ENCODE assay signal across 21 cellular contexts in genomic region chr11:77884829-77885190, GRCh38.
DNase-seq lines count a peak whose midpoint lies in the region; ATAC-seq and TF ChIP-seq lines count a peak whose summit lies in the region.
"Had no signal": no experiment of that assay in that cellular context is flagged by ENCODE, and none has a peak within 500 bp of the region (broad histone marks: within the 10 kb centered on the region; RNA-seq: fewer than 3 reads in every experiment).

No MANE protein-coding gene starts in this region.

- peak overlapping the region; percentile 25; the same call in 1 of the 2 replicates for H2BK20ac ChIP-seq in IMR-90 (ENCODE audit: low read depth, low read length)

- H3K27me3 ChIP-seq in mammary epithelial cell (ENCODE audit: insufficient read depth, low read length): no peaks in the 10 kb centered on the region
- H3K27me3 ChIP-seq in IMR-90 (ENCODE audit: control insufficient read depth, insufficient read depth, low read length): no peaks in the 10 kb centered on the region
- H3K27me3 ChIP-seq in right lobe of liver: no peaks in the 10 kb centered on the region
- H3K27me3 ChIP-seq: BLaER1 treated with 17β-estradiol and CSF1 and Interleukin-3, amounts not matched to agents 10 nM and 100 nM had no signal

- TF ChIP-seq POLR2A in IMR-90 (IDR thresholded peaks at IDR 0.05; ENCODE audit: low read depth, low read length): no peak
- no peak for TF ChIP-seq POLR2A in right lobe of liver (IDR thresholded peaks at IDR 0.05)

- H3K27me3 Mint-ChIP-seq in MCF 10A (ENCODE audit: insufficient read depth, unreplicated experiment) (no peaks in the 10 kb centered on the region), endothelial cell (ENCODE audit: unreplicated experiment) (peaks cover 9% of the 10 kb centered on the region)
- H3K27me3 Mint-ChIP-seq: CD4-positive, alpha-beta T cell had no signal

- peak overlapping the region in 1 of 2 experiments; percentile 39; a peak in 1 of 4 replicates for H4K8ac ChIP-seq in IMR-90 (ENCODE audit: low read depth in 2 of 2, low read length in 2 of 2)

- H3K14ac ChIP-seq in IMR-90 (replicated peaks; ENCODE audit: low read depth, low read length): 0 out of 2 replicates have a peak overlapping the region, but pooled peaks have one; percentile 10

- H4K91ac ChIP-seq in IMR-90 (ENCODE audit: insufficient read depth, low read depth, low read length): no peak overlapping the region

- H2BK120ac ChIP-seq in IMR-90 (ENCODE audit: low read depth, low read length): peak overlapping the region; percentile 41; the same call in 1 of the 2 replicates

- H2AFZ ChIP-seq in mammary epithelial cell (ENCODE audit: low read depth, low read length) (no peak overlapping the region), IMR-90 (replicated peaks; ENCODE audit: low read length, poor library complexity) (no peak overlapping the region)

- H2AK9ac ChIP-seq in IMR-90 (replicated peaks; ENCODE audit: low read depth, low read length, poor library complexity): no peak overlapping the region

- H3K36me3 ChIP-seq in mammary epithelial cell (ENCODE audit: insufficient read depth, low read length): peaks cover 2% of the 10 kb centered on the region
- H3K36me3 ChIP-seq in IMR-90 (ENCODE audit: control insufficient read depth, insufficient read depth, low read length): peaks cover 12% of the 10 kb centered on the region
- peaks cover 0 to 15% (median 7%) of the 10 kb centered on the region in 4 donors for H3K36me3 ChIP-seq in right lobe of liver

- peaks cover 38% of the 10 kb centered on the region for H3K36me3 Mint-ChIP-seq in MCF 10A (ENCODE audit: insufficient read depth, unreplicated experiment)
- peaks cover 23% of the 10 kb centered on the region for H3K36me3 Mint-ChIP-seq in endothelial cell (ENCODE audit: low read depth, unreplicated experiment)

- no peak overlapping the region for H4K5ac ChIP-seq in IMR-90 (ENCODE audit: low read depth, low read length)

- H4K20me1 ChIP-seq in mammary epithelial cell (ENCODE audit: insufficient read depth, low read length) (no peaks in the 10 kb centered on the region), IMR-90 (ENCODE audit: insufficient read depth, low read length) (peaks cover 5% of the 10 kb centered on the region; the same call in 1 of the 2 replicates)

- H3K56ac ChIP-seq in IMR-90 (ENCODE audit: extremely low read depth, insufficient read depth, low read length): no peak overlapping the region

- H3K27ac Mint-ChIP-seq in MCF 10A (ENCODE audit: low read depth, unreplicated experiment) (peak overlapping the region; percentile 27), endothelial cell (ENCODE audit: unreplicated experiment) (no peak overlapping the region)
- H3K27ac Mint-ChIP-seq: CD4-positive, alpha-beta T cell had no signal

- POLR2A ChIA-PET in MCF 10A (lab: Yijun Ruan, JAX): no interaction called here
- POLR2A ChIA-PET in IMR-90 (lab: Charles Lee; ENCODE audit: unreplicated experiment): no interaction called here
- POLR2A ChIA-PET in GM10248 (lab: Yijun Ruan, JAX): no interaction called here

- CTCF ChIA-PET in MCF 10A (lab: Yijun Ruan, JAX): no interaction called here
- CTCF ChIA-PET in mammary epithelial cell (lab: Charles Lee; ENCODE audit: low non-redundant PET): no interaction called here
- CTCF ChIA-PET in IMR-90 (lab: Yijun Ruan, JAX): no interaction called here
- CTCF ChIA-PET in GM10248 (lab: Yijun Ruan, JAX): no interaction called here

- H3K4me1 ChIP-seq in mammary epithelial cell (ENCODE audit: insufficient read depth, low read length) (no peaks in the 10 kb centered on the region), IMR-90 (ENCODE audit: control insufficient read depth, insufficient read depth, low read length) (peaks cover 10% of the 10 kb centered on the region), right lobe of liver (no peaks in the 10 kb centered on the region)

- no peak overlapping the region for H3K4me3 Mint-ChIP-seq in MCF 10A (ENCODE audit: unreplicated experiment)
- H3K4me3 Mint-ChIP-seq in endothelial cell (ENCODE audit: unreplicated experiment): peak overlapping the region; percentile 14
- H3K4me3 Mint-ChIP-seq: CD4-positive, alpha-beta T cell had no signal

- no peaks in the 10 kb centered on the region for H3K79me2 ChIP-seq in mammary epithelial cell (ENCODE audit: insufficient read depth, low read length)

- TF ChIP-seq RAD21 in IMR-90 (IDR thresholded peaks at IDR 0.05; ENCODE audit: low read length): no peak

- in situ Hi-C loops in mammary epithelial cell (cut with MboI; ENCODE audit: low sequenced_read_pairs in 2 of 2): no loop called here
- in situ Hi-C loops in IMR-90 (cut with MboI; ENCODE audit: low sequenced_read_pairs): no loop called here

- H3K9ac ChIP-seq in mammary epithelial cell (ENCODE audit: insufficient read depth, low read length) (no peak overlapping the region), IMR-90 (ENCODE audit: low read depth, low read length) (no peak overlapping the region)
- H3K9ac ChIP-seq: BLaER1 treated with 17β-estradiol and CSF1 and Interleukin-3, amounts not matched to agents 10 nM and 100 nM had no signal

- H3K79me1 ChIP-seq in IMR-90 (ENCODE audit: low read depth in 1 of 2, low read length in 2 of 2): peaks cover 0 to 21% of the 10 kb centered on the region in 2 experiments; a peak in 3 of 4 replicates

- TF ChIP-seq CTCF in MCF 10A (IDR thresholded peaks at IDR 0.05; ENCODE audit: unreplicated experiment) (no peak), mammary epithelial cell (conservative IDR thresholded peaks at IDR 0.05 in 1 of 2, IDR thresholded peaks at IDR 0.05 in 1 of 2; ENCODE audit: extremely low read depth in 1 of 2, insufficient read depth in 1 of 2, low read depth in 1 of 2, low read length in 2 of 2) (no peak), IMR-90 (conservative IDR thresholded peaks at IDR 0.05; ENCODE audit: low read depth, low read length) (no peak), endothelial cell (IDR thresholded peaks at IDR 0.05; ENCODE audit: unreplicated experiment) (no peak), GM10248 (IDR thresholded peaks at IDR 0.05; ENCODE audit: control extremely low read depth, extremely low read depth, low read depth, missing control alignments) (no peak), right lobe of liver (IDR thresholded peaks at IDR 0.05) (no peak)

- H3K4me3 ChIP-seq in mammary epithelial cell (replicated peaks in 1 of 3; ENCODE audit: insufficient read depth in 1 of 3, low read depth in 2 of 3, low read length in 3 of 3) (no peak overlapping the region), IMR-90 (ENCODE audit: insufficient read depth, low read depth, low read length) (no peak overlapping the region), right lobe of liver (no peak overlapping the region)
- H3K4me3 ChIP-seq: BLaER1 treated with 17β-estradiol and CSF1 and Interleukin-3, amounts not matched to agents 10 nM and 100 nM; K562 had no signal

- BruUV-seq in MCF 10A (replicated peaks; lab: Mats Ljungman, UMichigan) (no TSS peak), mammary epithelial cell (replicated peaks; lab: Mats Ljungman, UMichigan) (no TSS peak), IMR-90 (replicated peaks; lab: Mats Ljungman, UMichigan) (no TSS peak)

- peak overlapping the region; percentile 20 for H2BK5ac ChIP-seq in IMR-90 (ENCODE audit: low read depth, low read length, poor library complexity, severe bottlenecking)

- WGBS in mammary epithelial cell (ENCODE audit: low coverage, missing lambda C conversion rate): 100% methylated on average over 6 of the region's 6 CpGs
- no CpG with 5 or more reads among the region's 6 CpGs for WGBS in IMR-90 (ENCODE audit: extremely low coverage in 2 of 2, insufficient read length in 1 of 2), 2 experiments
- 100% methylated on average over 4 of the region's 6 CpGs for WGBS in right lobe of liver (ENCODE audit: insufficient coverage, low coverage, low lambda C conversion rate, missing lambda C conversion rate)

- intact Hi-C loops in MCF 10A (cut with micrococcal nuclease) (no loop called here), mammary epithelial cell (cut with micrococcal nuclease) (no loop called here), IMR-90 (cut with micrococcal nuclease) (no loop called here), right lobe of liver (cut with DNase I) (no loop called here)

- DNase-seq in MCF 10A (ENCODE audit: unreplicated experiment) (no peak), mammary epithelial cell (no peak), IMR-90 (no peak), endothelial cell (ENCODE audit: low spot score) (no peak), GM10248 (ENCODE audit: extremely low spot score) (no peak), HCEC 1CT (no peak), right lobe of liver (no peak)
- DNase-seq: AML-193; CD4-positive, alpha-beta T cell; Kasumi-1; MV-4-11; NCI-H1105; NCI-H1436 treated with DMSO at 0.1 percent for 48 hours; NCI-H187 treated with DMSO at 0.1 percent for 48 hours; NCI-H2107; NCI-H524; NCI-H774 had no signal

- H3K4ac ChIP-seq in IMR-90 (ENCODE audit: low read depth, low read length): peak overlapping the region; percentile 51

- no peak for ATAC-seq in IMR-90 (ENCODE audit: low read depth)
- ATAC-seq in right lobe of liver: no peak
- ATAC-seq: HCT116, HepG2 had no signal

- H3K9me1 ChIP-seq in IMR-90 (ENCODE audit: insufficient read depth, low read length): peaks cover 17% of the 10 kb centered on the region

- peak overlapping the region; percentile 76 for H2AK5ac ChIP-seq in IMR-90 (ENCODE audit: low read depth, low read length)

- H3K9me3 Mint-ChIP-seq in MCF 10A (ENCODE audit: unreplicated experiment) (no peaks in the 10 kb centered on the region), endothelial cell (ENCODE audit: unreplicated experiment) (no peaks in the 10 kb centered on the region)
- H3K9me3 Mint-ChIP-seq: CD4-positive, alpha-beta T cell had no signal

- peak overlapping the region; percentile 4; the same call in 1 of the 3 replicates for H2BK15ac ChIP-seq in IMR-90 (ENCODE audit: low read depth, low read length)

- H3K9me3 ChIP-seq in mammary epithelial cell (replicated peaks; ENCODE audit: insufficient read depth, low read length) (no peaks in the 10 kb centered on the region), IMR-90 (ENCODE audit: control insufficient read depth, insufficient read depth, low read length) (no peaks in the 10 kb centered on the region), right lobe of liver (no peaks in the 10 kb centered on the region)

- 0 out of 2 replicates have a peak overlapping the region, but pooled peaks have one; percentile 5 for H3K18ac ChIP-seq in IMR-90 (ENCODE audit: low read depth, low read length)

- H3K4me2 ChIP-seq in mammary epithelial cell (ENCODE audit: insufficient read depth, low read depth, low read length) (no peak overlapping the region), IMR-90 (ENCODE audit: low read depth, low read length) (0 out of 2 replicates have a peak overlapping the region, but pooled peaks have one; percentile 37)
- H3K4me2 ChIP-seq: BLaER1 treated with 17β-estradiol and CSF1 and Interleukin-3, amounts not matched to agents 10 nM and 100 nM had no signal

- dilution Hi-C loops in mammary epithelial cell (cut with HindIII; ENCODE audit: low sequenced_read_pairs) (loop anchor here (5.0 kb wide), 2 partner anchors 78 to 102 kb away; no protein-coding TSS in a partner anchor), IMR-90 (cut with HindIII; ENCODE audit: low sequenced_read_pairs, unreplicated experiment) (no loop called here)

- H3K27ac ChIP-seq in mammary epithelial cell (ENCODE audit: insufficient read depth, low read depth, low read length): no peak overlapping the region
- peak overlapping the region; percentile 49 for H3K27ac ChIP-seq in IMR-90 (ENCODE audit: insufficient read depth, low read length)
- H3K27ac ChIP-seq in right lobe of liver: no peak overlapping the region
- H3K27ac ChIP-seq: BLaER1 treated with 17β-estradiol and CSF1 and Interleukin-3, amounts not matched to agents 10 nM and 100 nM had no signal

- no peak overlapping the region; the same call in 1 of the 2 replicates for H3K23ac ChIP-seq in IMR-90 (ENCODE audit: low read depth, low read length)

- H3K4me1 Mint-ChIP-seq in MCF 10A (ENCODE audit: insufficient read depth, unreplicated experiment): peaks cover 4% of the 10 kb centered on the region
- H3K4me1 Mint-ChIP-seq in endothelial cell (ENCODE audit: unreplicated experiment): no peaks in the 10 kb centered on the region
